In the genomic region with DNA sequence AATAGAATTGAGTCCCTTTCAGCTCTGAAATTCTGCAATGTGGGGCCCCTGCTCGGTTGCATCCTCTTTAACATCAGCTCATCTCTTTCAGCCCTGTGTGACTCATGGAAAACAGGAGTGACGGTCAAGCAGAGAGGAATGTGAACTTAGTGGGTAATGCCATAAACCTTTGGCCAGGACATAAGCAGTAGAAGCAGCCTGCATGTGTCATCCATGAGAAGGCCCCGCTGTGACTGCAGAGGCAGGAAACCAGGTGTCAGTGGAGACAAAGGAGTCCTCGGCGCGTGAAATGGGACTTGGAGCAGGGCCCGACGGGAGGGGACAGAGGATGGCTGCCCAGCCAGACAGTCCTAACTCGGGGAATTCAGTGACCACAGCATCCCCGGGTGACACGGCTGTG, we compare ENCODE assay signal across 1 cellular context.
TF ChIP-seq lines count a peak whose summit lies in the region.

No MANE protein-coding gene starts in this region.

TF ChIP-seq in IMR-90, 13 proteins besides CTCF, POLR2A, EP300 and RAD21:
- TF ChIP-seq MAZ (IDR thresholded peaks at IDR 0.05; ENCODE audit: borderline replicate concordance, low read depth, low read length) = peak; percentile 60; the same call in 1 of the 2 replicates
- TF ChIP-seq, protein P1, sequence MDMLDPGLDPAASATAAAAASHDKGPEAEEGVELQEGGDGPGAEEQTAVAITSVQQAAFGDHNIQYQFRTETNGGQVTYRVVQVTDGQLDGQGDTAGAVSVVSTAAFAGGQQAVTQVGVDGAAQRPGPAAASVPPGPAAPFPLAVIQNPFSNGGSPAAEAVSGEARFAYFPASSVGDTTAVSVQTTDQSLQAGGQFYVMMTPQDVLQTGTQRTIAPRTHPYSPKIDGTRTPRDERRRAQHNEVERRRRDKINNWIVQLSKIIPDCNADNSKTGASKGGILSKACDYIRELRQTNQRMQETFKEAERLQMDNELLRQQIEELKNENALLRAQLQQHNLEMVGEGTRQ (IDR thresholded peaks at IDR 0.05; ENCODE audit: low read depth, low read length) = no peak
- TF ChIP-seq MXI1 (IDR thresholded peaks at IDR 0.05; ENCODE audit: borderline replicate concordance, low read depth, low read length) = 0 out of 2 replicates have a peak, but pooled peaks have one; percentile 46
- no peak for TF ChIP-seq BHLHE40 (IDR thresholded peaks at IDR 0.05; ENCODE audit: low read depth, low read length)
- peak; percentile 66 for TF ChIP-seq RCOR1 (IDR thresholded peaks at IDR 0.05; ENCODE audit: insufficient replicate concordance, low read length)
- peak; percentile 89 for TF ChIP-seq FOS (IDR thresholded peaks at IDR 0.05; ENCODE audit: low read depth, low read length)
- TF ChIP-seq SMC3 (IDR thresholded peaks at IDR 0.05; ENCODE audit: low read depth, low read length) = no peak
- peak; percentile 14; the same call in 1 of the 2 replicates for TF ChIP-seq NFE2L2 (IDR thresholded peaks at IDR 0.05; ENCODE audit: low read depth, low read length)
- no peak for TF ChIP-seq RFX5 (IDR thresholded peaks at IDR 0.05; ENCODE audit: low read depth, low read length)
- TF ChIP-seq CEBPB (IDR thresholded peaks at IDR 0.05; ENCODE audit: low read depth, low read length) = peak; percentile 45; the same call in 1 of the 2 replicates
- TF ChIP-seq CHD1 (IDR thresholded peaks at IDR 0.05; ENCODE audit: low read depth, low read length) = no peak
- no peak for TF ChIP-seq MAFK (IDR thresholded peaks at IDR 0.05; ENCODE audit: low read depth, low read length)
- TF ChIP-seq, protein P2, sequence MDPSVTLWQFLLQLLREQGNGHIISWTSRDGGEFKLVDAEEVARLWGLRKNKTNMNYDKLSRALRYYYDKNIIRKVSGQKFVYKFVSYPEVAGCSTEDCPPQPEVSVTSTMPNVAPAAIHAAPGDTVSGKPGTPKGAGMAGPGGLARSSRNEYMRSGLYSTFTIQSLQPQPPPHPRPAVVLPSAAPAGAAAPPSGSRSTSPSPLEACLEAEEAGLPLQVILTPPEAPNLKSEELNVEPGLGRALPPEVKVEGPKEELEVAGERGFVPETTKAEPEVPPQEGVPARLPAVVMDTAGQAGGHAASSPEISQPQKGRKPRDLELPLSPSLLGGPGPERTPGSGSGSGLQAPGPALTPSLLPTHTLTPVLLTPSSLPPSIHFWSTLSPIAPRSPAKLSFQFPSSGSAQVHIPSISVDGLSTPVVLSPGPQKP (IDR thresholded peaks at IDR 0.05; ENCODE audit: borderline replicate concordance, low read depth, low read length) = no peak
